ENCODE assay signal across 12 cellular contexts in the genomic region with DNA sequence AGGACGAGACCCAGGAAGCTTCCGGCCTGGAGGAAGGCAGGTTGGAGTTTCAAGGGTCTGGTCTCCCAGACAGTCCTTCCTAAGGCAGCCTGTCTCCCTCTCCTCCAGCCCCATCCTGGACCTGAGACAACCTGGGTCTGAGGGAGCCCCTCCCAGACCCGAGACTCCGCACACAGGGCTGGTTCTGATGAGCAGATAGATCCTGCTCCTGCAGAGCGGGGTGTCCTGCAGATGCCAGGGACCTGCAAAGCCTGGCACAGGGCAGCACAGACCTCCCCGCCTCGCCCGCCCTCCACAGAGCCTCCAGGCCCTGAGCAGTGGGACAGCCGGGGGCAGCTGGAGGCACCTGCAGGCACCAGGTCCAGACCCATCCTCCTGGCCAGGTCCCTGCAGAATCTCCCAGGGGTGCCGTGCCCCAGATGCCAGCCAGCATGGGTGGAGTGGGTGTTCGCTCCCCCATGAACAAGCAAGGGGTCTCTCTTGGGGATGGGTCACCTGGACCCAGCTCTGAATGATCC. TPM values are rescaled to one million over a fixed set of nuclear protein-coding genes. Genes with fewer than 3 reads are reported as not detected.
DNase-seq lines count a peak whose midpoint lies in the region; ATAC-seq and TF ChIP-seq lines count a peak whose summit lies in the region.
"Had no signal": no experiment of that assay in that cellular context is flagged by ENCODE, and none has a peak within 500 bp of the region (broad histone marks: within the 10 kb centered on the region; RNA-seq: fewer than 3 reads in every experiment).

No MANE protein-coding gene starts in this region.

- DNase-seq in activated gamma-delta T cell treated with Interleukin-2 at 50 U/mL for 16 hours (peak; percentile 3), activated gamma-delta T cell (lab: John Stamatoyannopoulos, UW) (no peak), colonic mucosa (peak; percentile 20), tibial nerve (ENCODE audit: low spot score in 2 of 2) (no peak), erythroblast (lab: John Stamatoyannopoulos, UW) (no peak), HPDE6-E6E7 (ENCODE audit: extremely low spot score) (no peak)
- DNase-seq: NCI-H1417 treated with DMSO at 0.1 percent for 48 hours had no signal

- H3K27ac ChIP-seq in colonic mucosa (no peak overlapping the region), tibial nerve (peak overlapping the region; percentile 73 to 95 (median 92))

- no peak overlapping the region for H3K4me3 ChIP-seq in colonic mucosa
- no peak overlapping the region for H3K4me3 ChIP-seq in mucosa of stomach (ENCODE audit: low read length)
- no peak overlapping the region for H3K4me3 ChIP-seq in tibial nerve
- H3K4me3 ChIP-seq: GM12878 had no signal

- H3K27me3 ChIP-seq in colonic mucosa: no peaks in the 10 kb centered on the region
- H3K27me3 ChIP-seq in mucosa of stomach (ENCODE audit: control insufficient read depth, insufficient read depth, low read length): no peaks in the 10 kb centered on the region
- no peaks in the 10 kb centered on the region for H3K27me3 ChIP-seq in tibial nerve

- H3K36me3 ChIP-seq in colonic mucosa (peaks cover 6% of the 10 kb centered on the region), mucosa of stomach (ENCODE audit: control insufficient read depth, insufficient read depth, low read length) (peaks cover 3% of the 10 kb centered on the region), tibial nerve (peaks cover 0 to 23% (median 8%) of the 10 kb centered on the region in 3 donors)

- H3K9ac ChIP-seq in colonic mucosa (ENCODE audit: low read depth in 2 of 2, low read length in 2 of 2) (peak overlapping the region in 1 of 2 donors; percentile 12), mucosa of stomach (ENCODE audit: low read length) (peak overlapping the region; percentile 53)

- TF ChIP-seq CTCF in colonic mucosa (IDR thresholded peaks at IDR 0.05): no peak
- no peak for TF ChIP-seq CTCF in tibial nerve (IDR thresholded peaks at IDR 0.05)

- ATAC-seq in GM19452 (IDR thresholded peaks at IDR 0.05; ENCODE audit: unreplicated experiment): no peak
- ATAC-seq: GM12878 had no signal

- no peak for TF ChIP-seq POLR2A in tibial nerve (IDR thresholded peaks at IDR 0.05)
- no peak for TF ChIP-seq POLR2A in erythroblast (IDR thresholded peaks at IDR 0.05; ENCODE audit: low read length)

- intact Hi-C loops in colonic mucosa (cut with DNase I): no loop called here

- H3K9me3 ChIP-seq in colonic mucosa (no peaks in the 10 kb centered on the region), mucosa of stomach (ENCODE audit: control insufficient read depth, low read length) (no peaks in the 10 kb centered on the region), tibial nerve (no peaks in the 10 kb centered on the region)

- 82 to 94% methylated on average over 7 to 9 of the region's 11 CpGs for WGBS in tibial nerve, 2 donors

- H3K4me1 ChIP-seq in colonic mucosa: peaks cover 29% of the 10 kb centered on the region
- peaks cover 76% of the 10 kb centered on the region for H3K4me1 ChIP-seq in mucosa of stomach (ENCODE audit: control insufficient read depth, insufficient read depth, low read length)
- H3K4me1 ChIP-seq in tibial nerve: peaks cover 0 to 92% (median 66%) of the 10 kb centered on the region in 4 donors

- no peak for TF ChIP-seq EP300 in tibial nerve (IDR thresholded peaks at IDR 0.05)

RNA-seq across cellular contexts. Expression of a gene that starts 7.8 kb away (rescaled TPM):
- 10 to 100 TPM; 65.6 to 74.4 TPM for total RNA-seq in colonic mucosa
- 100 to 1,000 TPM in 3 of 4 donors, 10 to 100 TPM in 1; 98.3 to 138 (median 119) TPM for total RNA-seq in tibial nerve

RNA-seq across cellular contexts. Expression of a gene that starts 44.2 kb away (rescaled TPM):
- total RNA-seq in colonic mucosa: under 1 TPM; 0.11 to 0.22 TPM
- total RNA-seq in tibial nerve: not detected
- total RNA-seq: dermis microvascular lymphatic vessel endothelial cell, GM12878, osteoblast had no signal

RNA-seq across cellular contexts. Expression of a gene that starts 49.9 kb away (rescaled TPM):
- 100 to 1,000 TPM in 1 of 2 donors, 10 to 100 TPM in 1; 43.6 to 133 TPM for total RNA-seq in colonic mucosa
- 10 to 100 TPM; 44.8 to 80.4 (median 65.1) TPM for total RNA-seq in tibial nerve

RNA-seq across cellular contexts. Expression of a gene that starts 50.1 kb away (rescaled TPM):
- total RNA-seq in colonic mucosa: 10 to 100 TPM; 17.8 to 43.5 TPM
- 10 to 100 TPM in 3 of 4 donors, 1 to 10 TPM in 1; 9.0 to 17.4 (median 14.5) TPM for total RNA-seq in tibial nerve

Comparison
In these comparisons a context has a peak if more than half of its experiments do, and no peak if none do; other contexts are left out.
1. DNase-seq: peak in activated gamma-delta T cell treated with Interleukin-2 at 50 U/mL for 16 hours (single experiment) and colonic mucosa (single experiment); none in activated gamma-delta T cell (single experiment), tibial nerve (0 of 2), erythroblast (0 of 2) and HPDE6-E6E7 (single experiment).